In the genomic region with DNA sequence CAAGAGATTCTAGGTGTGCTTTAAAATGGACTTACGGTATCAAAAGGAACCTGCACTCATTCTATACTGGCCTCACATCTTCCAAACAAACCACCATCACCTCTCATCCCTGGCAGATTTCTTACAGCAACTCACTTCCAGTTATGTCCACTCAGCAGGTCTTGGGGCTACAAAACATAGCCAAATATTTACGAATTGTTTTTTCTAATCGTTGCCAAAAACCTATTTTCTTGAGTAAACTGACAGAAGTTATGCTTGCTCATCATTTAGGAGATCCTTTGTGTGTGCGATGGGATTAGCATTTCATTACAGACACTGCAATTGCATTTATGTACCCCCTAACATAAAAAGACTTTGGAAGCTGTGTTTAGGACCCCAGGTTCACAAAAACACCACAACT, we compare ENCODE assay signal across 19 cellular contexts. TPM values are rescaled to one million over a fixed set of nuclear protein-coding genes. Genes with fewer than 3 reads are reported as not detected.
A peak's percentile ranks its signal among the peaks of the same experiment; 100 is the strongest.
DNase-seq lines count a peak whose midpoint lies in the region; ATAC-seq and TF ChIP-seq lines count a peak whose summit lies in the region.
"Had no signal": no experiment of that assay in that cellular context is flagged by ENCODE, and none has a peak within 500 bp of the region (broad histone marks: within the 10 kb centered on the region; RNA-seq: fewer than 3 reads in every experiment).

No MANE protein-coding gene starts in this region.

- H3K4me2 ChIP-seq in OCI-LY3 (ENCODE audit: low read length) (peak overlapping the region; percentile 67), neural cell (ENCODE audit: low read length) (peak overlapping the region; percentile 87)
- H3K4me2 ChIP-seq: BLaER1 had no signal

- no peaks in the 10 kb centered on the region for H3K9me2 ChIP-seq in neural cell (ENCODE audit: insufficient read depth, low read length)

- H3K4me3 ChIP-seq in OCI-LY3 (ENCODE audit: low read length) (no peak overlapping the region), esophagus muscularis mucosa (peak overlapping the region; percentile 71 to 86 (median 78)), neural cell (ENCODE audit: low read length) (peak overlapping the region; percentile 99), tibial artery (peak overlapping the region; percentile 88 to 96)
- H3K4me3 ChIP-seq: BLaER1 had no signal

- H3K27ac ChIP-seq in OCI-LY3 (ENCODE audit: low read length): no peak overlapping the region
- peak overlapping the region; percentile 87 to 93 (median 92) for H3K27ac ChIP-seq in esophagus muscularis mucosa (replicated peaks in 1 of 4)
- peak overlapping the region; percentile 84 for H3K27ac ChIP-seq in neural cell (ENCODE audit: low read length)
- H3K27ac ChIP-seq in tibial artery: peak overlapping the region; percentile 94 to 95
- H3K27ac ChIP-seq: BLaER1, left lung, parathyroid adenoma, VCaP had no signal

- peaks cover 37% of the 10 kb centered on the region for H4K20me1 ChIP-seq in OCI-LY3 (ENCODE audit: insufficient read depth, low read length)
- H4K20me1 ChIP-seq in neural cell (ENCODE audit: insufficient read depth): no peaks in the 10 kb centered on the region

- H3K4me1 ChIP-seq in OCI-LY3 (ENCODE audit: low read length) (peaks cover 39% of the 10 kb centered on the region), esophagus muscularis mucosa (peaks cover 7 to 89% (median 72%) of the 10 kb centered on the region in 4 donors), tibial artery (peaks cover 0 to 73% (median 55%) of the 10 kb centered on the region in 4 donors)
- H3K4me1 ChIP-seq: parathyroid adenoma had no signal

- TF ChIP-seq EP300 in esophagus muscularis mucosa (IDR thresholded peaks at IDR 0.05) (no peak), neural cell (conservative IDR thresholded peaks at IDR 0.05; ENCODE audit: poor library complexity, severe bottlenecking) (no peak)

- TF ChIP-seq CTCF in OCI-LY3 (IDR thresholded peaks at IDR 0.05; ENCODE audit: low read depth, low read length) (no peak), esophagus muscularis mucosa (IDR thresholded peaks at IDR 0.05) (no peak), neural cell (IDR thresholded peaks at IDR 0.05; ENCODE audit: poor library complexity, severe bottlenecking) (no peak), tibial artery (IDR thresholded peaks at IDR 0.05) (no peak)

- no peak for DNase-seq in esophagus muscularis mucosa (ENCODE audit: extremely low spot score)
- no peak for DNase-seq in tibial artery
- no peak for DNase-seq in NCI-H2171 (lab: John Stamatoyannopoulos, UW)
- DNase-seq in stimulated activated CD4-positive, alpha-beta T cell treated with anti-CD3 and anti-CD28 coated beads, Interleukin-4, amount 100 ng/mL, for 24 hours: no peak
- DNase-seq: activated CD4-positive, alpha-beta T cell treated with anti-CD3 and anti-CD28 coated beads, Interleukin-2, amount 50 U/mL, for 4 hours; activated naive CD4-positive, alpha-beta T cell treated with anti-CD3 and anti-CD28 coated beads for 36 hours; activated T-cell treated with anti-CD3 and anti-CD28 coated beads for 4 hours; left lung; NCI-H2029; NCI-H524; stimulated activated CD4-positive, alpha-beta T cell treated with anti-CD3 and anti-CD28 coated beads, Interleukin-2, amount 100 ng/mL, for 24 hours had no signal

- intact Hi-C loops in esophagus muscularis mucosa (cut with DNase I): no loop called here
- intact Hi-C loops in tibial artery (cut with DNase I; ENCODE audit: low total_unique reads): loop anchor here (5.0 to 10.0 kb wide), 4 partner anchors 48 to 210 kb away; no protein-coding TSS in a partner anchor

- TF ChIP-seq RAD21 in neural cell (conservative IDR thresholded peaks at IDR 0.05): no peak

- H3F3A ChIP-seq in neural cell (ENCODE audit: insufficient read depth, low read length, poor library complexity, severe bottlenecking): peaks cover 3% of the 10 kb centered on the region

- ATAC-seq in GM19463 (IDR thresholded peaks at IDR 0.05; ENCODE audit: unreplicated experiment) (no peak), GM21723 (IDR thresholded peaks at IDR 0.05; ENCODE audit: unreplicated experiment) (no peak)
- ATAC-seq: left lung, Right ventricle myocardium inferior had no signal

- WGBS in esophagus muscularis mucosa: 62% methylated on average over 4 of the region's 4 CpGs

- no peak for TF ChIP-seq POLR2A in esophagus muscularis mucosa (IDR thresholded peaks at IDR 0.05; ENCODE audit: low read depth)

- H3K36me3 ChIP-seq in OCI-LY3 (replicated peaks; ENCODE audit: low read depth, low read length) (peaks cover 31% of the 10 kb centered on the region), esophagus muscularis mucosa (no peaks in the 10 kb centered on the region), neural cell (ENCODE audit: insufficient read depth, low read length) (peaks cover 9% of the 10 kb centered on the region), tibial artery (no peaks in the 10 kb centered on the region)
- H3K36me3 ChIP-seq: BLaER1, left lung had no signal

- H3K9me3 ChIP-seq in OCI-LY3 (ENCODE audit: insufficient read depth, low read length) (no peaks in the 10 kb centered on the region), esophagus muscularis mucosa (no peaks in the 10 kb centered on the region), neural cell (ENCODE audit: low read length) (no peaks in the 10 kb centered on the region), tibial artery (no peaks in the 10 kb centered on the region)
- H3K9me3 ChIP-seq: left lung had no signal

- H2AFZ ChIP-seq in OCI-LY3 (ENCODE audit: low read depth, low read length): no peak overlapping the region
- H2AFZ ChIP-seq in neural cell (ENCODE audit: low read depth, low read length): no peak overlapping the region
- H2AFZ ChIP-seq: parathyroid adenoma had no signal

- H3K79me2 ChIP-seq in OCI-LY3 (ENCODE audit: low read length): peaks cover 98% of the 10 kb centered on the region
- peaks cover 31% of the 10 kb centered on the region for H3K79me2 ChIP-seq in neural cell (replicated peaks; ENCODE audit: insufficient read depth, low read length)
- H3K79me2 ChIP-seq: parathyroid adenoma had no signal

- no peaks in the 10 kb centered on the region for H3K27me3 ChIP-seq in OCI-LY3 (ENCODE audit: low read depth, low read length)
- H3K27me3 ChIP-seq in esophagus muscularis mucosa: peaks cover 0 to 33% (median 0%) of the 10 kb centered on the region in 4 donors
- peaks cover 23% of the 10 kb centered on the region for H3K27me3 ChIP-seq in neural cell (ENCODE audit: insufficient read depth, low read depth, low read length)
- H3K27me3 ChIP-seq in tibial artery: no peaks in the 10 kb centered on the region

- H3K9ac ChIP-seq in OCI-LY3 (ENCODE audit: low read length): no peak overlapping the region
- H3K9ac ChIP-seq in neural cell (ENCODE audit: low read length): peak overlapping the region; percentile 96
- H3K9ac ChIP-seq: BLaER1, parathyroid adenoma had no signal

TF ChIP-seq in neural cell, 6 proteins besides CTCF, POLR2A, EP300 and RAD21:
- TF ChIP-seq MXI1 (conservative IDR thresholded peaks at IDR 0.05; ENCODE audit: poor library complexity, severe bottlenecking): no peak
- no peak for TF ChIP-seq POLR2AphosphoS5 (IDR thresholded peaks at IDR 0.05)
TF ChIP-seq in neural cell: peak in this region for 0.

RNA-seq across cellular contexts. Expression of a gene that starts 2.7 kb away (rescaled TPM):
- total RNA-seq in esophagus muscularis mucosa: 100 to 1,000 TPM; 146 to 300 (median 265) TPM
- polyA plus RNA-seq in neural cell: 60.8 and 62.4 TPM in 2 replicates
- polyA minus RNA-seq in neural cell: 133 and 171 TPM in 2 replicates
- total RNA-seq: activated naive CD4-positive, alpha-beta T cell treated with anti-CD3 and anti-CD28 coated beads for 36 hours had no signal
